In genomic region chr14:58280954-58281787, GRCh38 we compare ENCODE assay signal across 8 cellular contexts. TPM values are rescaled to one million over a fixed set of nuclear protein-coding genes. Genes with fewer than 3 reads are reported as not detected.
DNase-seq lines count a peak whose midpoint lies in the region; ATAC-seq and TF ChIP-seq lines count a peak whose summit lies in the region.

No MANE protein-coding gene starts in this region.

- TF ChIP-seq CTCF in GM10248 (IDR thresholded peaks at IDR 0.05; ENCODE audit: control extremely low read depth, extremely low read depth, low read depth, missing control alignments) = no peak
- TF ChIP-seq CTCF in lung (IDR thresholded peaks at IDR 0.05; ENCODE audit: control extremely low read depth, extremely low read depth) = no peak
- TF ChIP-seq CTCF in thyroid gland (IDR thresholded peaks at IDR 0.05) = no peak

- CTCF ChIA-PET in GM10248 (lab: Yijun Ruan, JAX) = interaction anchor here (0.8 to 3.0 kb wide), 2 partner anchors 35 to 739 kb away, joined by 3 to 8 read pairs; no protein-coding TSS in a partner anchor

- no peak overlapping the region for H3K4me3 ChIP-seq in lung
- H3K4me3 ChIP-seq in thyroid gland (replicated peaks in 1 of 3) = no peak overlapping the region

- no peak for TF ChIP-seq POLR2A in thyroid gland (IDR thresholded peaks at IDR 0.05)

- ATAC-seq in HG02852 (IDR thresholded peaks at IDR 0.05; ENCODE audit: unreplicated experiment) (peak; percentile 69), lung (ENCODE audit: insufficient read depth, low FRiP score) (peak; percentile 87)

- H3K36me3 ChIP-seq in lung (ENCODE audit: control insufficient read depth in 2 of 2, insufficient read depth in 2 of 2, low read length in 2 of 2) (peaks cover 13 to 22% of the 10 kb centered on the region in 2 donors), thyroid gland (peaks cover 16 to 21% of the 10 kb centered on the region in 2 donors)

- POLR2A ChIA-PET in GM10248 (lab: Yijun Ruan, JAX) = interaction anchor here (0.5 to 0.9 kb wide), 3 partner anchors 11 to 19 kb away, joined by 3 to 4 read pairs (median 4); partner anchors contain the start of gene ARID4A

- intact Hi-C loops in thyroid gland (cut with DNase I) = no loop called here

- 5 to 6% methylated on average over 4 of the region's 4 CpGs for WGBS in lung, 2 donors
- 24 to 30% methylated on average over 4 of the region's 4 CpGs for WGBS in thyroid gland, 2 donors

- no peaks in the 10 kb centered on the region for H3K9me3 ChIP-seq in lung (ENCODE audit: control insufficient read depth in 2 of 2, insufficient read depth in 1 of 2, low read length in 1 of 2)
- no peaks in the 10 kb centered on the region for H3K9me3 ChIP-seq in thyroid gland

- peaks cover 2 to 19% of the 10 kb centered on the region in 2 donors for H3K4me1 ChIP-seq in lung (ENCODE audit: control insufficient read depth in 2 of 2, insufficient read depth in 2 of 2, low read length in 2 of 2)
- H3K4me1 ChIP-seq in thyroid gland = peaks cover 13 to 27% of the 10 kb centered on the region in 2 donors

- peak; percentile 38 for DNase-seq in GM10248 (ENCODE audit: extremely low spot score)
- peak; percentile 48 for DNase-seq in SIG-M5 treated with dmso at 0.1 percent for 504 hours (lab: John Stamatoyannopoulos, UW; ENCODE audit: unreplicated experiment)
- peak; percentile 96 for DNase-seq in dermis blood vessel endothelial cell
- peak; percentile 51 for DNase-seq in lung (ENCODE audit: low spot score)
- DNase-seq in thyroid gland = peak; percentile 19 to 59
- DNase-seq in activated CD8-positive, alpha-beta memory T cell treated with anti-CD3 and anti-CD28 coated beads, Interleukin-2, amount 50 U/mL, for 48 hours = no peak
- no peak for DNase-seq in middle frontal gyrus (ENCODE audit: extremely low spot score, low spot score)

- peak overlapping the region; percentile 67 to 83 for H3K27ac ChIP-seq in lung (ENCODE audit: low read depth in 1 of 2, low read length in 1 of 2)
- peak overlapping the region; percentile 57 to 74 (median 72) for H3K27ac ChIP-seq in thyroid gland

- H3K27me3 ChIP-seq in lung (ENCODE audit: control insufficient read depth, insufficient read depth) = no peaks in the 10 kb centered on the region
- no peaks in the 10 kb centered on the region for H3K27me3 ChIP-seq in thyroid gland

RNA-seq across cellular contexts. Expression of gene ARID4A, which starts 17.2 kb away (rescaled TPM):
- 15.9 and 17.9 TPM in 2 replicates for total RNA-seq in dermis blood vessel endothelial cell
- 10 to 100 TPM; 21.5 to 49.3 TPM for total RNA-seq in lung
- polyA plus RNA-seq in lung = 1 to 10 TPM; 7.3 to 8.9 TPM
- total RNA-seq in thyroid gland = 10 to 100 TPM; 17.1 to 18.7 (median 17.6) TPM

RNA-seq across cellular contexts. Expression of gene PSMA3, which starts 36.5 kb away (rescaled TPM):
- total RNA-seq in dermis blood vessel endothelial cell = 102 and 157 TPM in 2 replicates
- total RNA-seq in lung = 100 to 1,000 TPM in 1 of 2 donors, 10 to 100 TPM in 1; 64.3 to 167 TPM
- 100 to 1,000 TPM; 194 to 302 TPM for polyA plus RNA-seq in lung
- 100 to 1,000 TPM in 3 of 4 donors, 10 to 100 TPM in 1; 98.6 to 151 (median 131) TPM for total RNA-seq in thyroid gland

Comparison
In these comparisons a context has a peak if more than half of its experiments do, and no peak if none do; other contexts are left out.
1. DNase-seq: peak in GM10248 (single experiment), SIG-M5 treated with dmso at 0.1 percent for 504 hours (single experiment), dermis blood vessel endothelial cell (single experiment), lung (single experiment) and thyroid gland (2 of 2); none in activated CD8-positive, alpha-beta memory T cell treated with anti-CD3 and anti-CD28 coated beads, Interleukin-2, amount 50 U/mL, for 48 hours (single experiment) and middle frontal gyrus (single experiment).